Comparison of ENCODE assay signal across 13 cellular contexts in genomic region chr6:155187994-155188706, GRCh38.
DNase-seq lines count a peak whose midpoint lies in the region; ATAC-seq, FAIRE-seq and TF ChIP-seq lines count a peak whose summit lies in the region.
"Had no signal": no experiment of that assay in that cellular context is flagged by ENCODE, and none has a peak within 500 bp of the region (broad histone marks: within the 10 kb centered on the region; RNA-seq: fewer than 3 reads in every experiment).

No MANE protein-coding gene starts in this region.

- H3K27ac ChIP-seq in heart right ventricle (peak overlapping the region in 6 of 10 donors; percentile 1 to 61 (median 30)), GM12878 (ENCODE audit: control insufficient read depth, insufficient read depth) (no peak overlapping the region), mesodermal cell (ENCODE audit: low read depth, low read length, severe bottlenecking) (peak overlapping the region; percentile 75), vagina (peak overlapping the region; percentile 77)

- H3K9me3 ChIP-seq in heart right ventricle (no peaks in the 10 kb centered on the region), GM12878 (replicated peaks; ENCODE audit: control insufficient read depth, insufficient read depth, low read length) (no peaks in the 10 kb centered on the region), mesodermal cell (ENCODE audit: control insufficient read depth, low read length) (no peaks in the 10 kb centered on the region), vagina (no peaks in the 10 kb centered on the region)
- H3K9me3 ChIP-seq: BE2C had no signal

- H3K4me3 ChIP-seq in heart right ventricle (no peak overlapping the region), GM12878 (peak overlapping the region; percentile 0; the same call in 1 of the 2 replicates), mesodermal cell (ENCODE audit: extremely low read depth, insufficient read depth, low read length, poor library complexity, severe bottlenecking) (no peak overlapping the region), vagina (no peak overlapping the region)

- H3K79me2 ChIP-seq in GM12878 (ENCODE audit: control insufficient read depth, insufficient read depth, low read length) = peaks cover 38% of the 10 kb centered on the region

- intact Hi-C loops in heart right ventricle (cut with DNase I) = loop anchor here in 1 of 10 donors (10.0 kb wide), 2 partner anchors 127 to 337 kb away; partner anchors contain the start of gene TFB1M
- intact Hi-C loops in Right ventricle myocardium superior (cut with DNase I) = no loop called here
- intact Hi-C loops in GM12878 (cut with micrococcal nuclease; ENCODE audit: unreplicated experiment) = loop anchor here (2.0 kb wide), 1 partner anchor 13 kb away; no protein-coding TSS in a partner anchor
- intact Hi-C loops in vagina (cut with DNase I) = loop anchor here (10.0 kb wide), 1 partner anchor 253 kb away; no protein-coding TSS in a partner anchor

- WGBS in heart right ventricle, 2 donors = 74 to 77% methylated on average over 13 of the region's 13 CpGs
- WGBS in GM12878 (ENCODE audit: insufficient coverage, insufficient replicate concordance, low lambda C conversion rate, missing lambda C conversion rate) = 95% methylated on average over 13 of the region's 13 CpGs
- 91 to 95% methylated on average over 9 to 13 of the region's 13 CpGs for WGBS in mesodermal cell (ENCODE audit: insufficient coverage in 2 of 2), 2 experiments

- no peak for TF ChIP-seq POLR2A in GM12878 (IDR thresholded peaks at IDR 0.05; ENCODE audit: low read depth, low read length)
- TF ChIP-seq POLR2A in vagina (IDR thresholded peaks at IDR 0.05) = no peak

- in situ Hi-C loops in GM12878 (cut with MboI) = no loop called here

- TF ChIP-seq RAD21 in GM12878 (IDR thresholded peaks at IDR 0.05; ENCODE audit: insufficient read depth, low read depth, low read length) = no peak

- H3K36me3 ChIP-seq in heart right ventricle (peaks cover 0 to 6% (median 0%) of the 10 kb centered on the region in 9 donors), GM12878 (ENCODE audit: control insufficient read depth in 2 of 2, insufficient read depth in 2 of 2, low read length in 1 of 2) (peaks cover 0 to 3% of the 10 kb centered on the region in 2 experiments; a peak in 1 of 4 replicates), mesodermal cell (ENCODE audit: control insufficient read depth, insufficient read depth, low read length) (peaks cover 3% of the 10 kb centered on the region), vagina (no peaks in the 10 kb centered on the region)
- H3K36me3 ChIP-seq: BE2C had no signal

- SMC1A ChIA-PET in GM12878 (lab: Charles Lee; ENCODE audit: uncharacterized antibody, unreplicated experiment) = interaction anchor here (0.9 to 5.2 kb wide), 7 partner anchors 10 to 73 kb away, joined by 3 to 19 read pairs (median 4); no protein-coding TSS in a partner anchor

- ATAC-seq in heart right ventricle (peak in 5 of 8 donors; percentile 34 to 76 (median 53)), Right ventricle myocardium superior (ENCODE audit: poor library complexity) (no peak), GM12878 (no peak), HG02678 (IDR thresholded peaks at IDR 0.05; ENCODE audit: unreplicated experiment) (no peak)

- RAD21 ChIA-PET in GM12878 (lab: Charles Lee; ENCODE audit: unreplicated experiment) = interaction anchor here (2.1 to 2.2 kb wide), 2 partner anchors 11 to 60 kb away, joined by 6 to 7 read pairs; no protein-coding TSS in a partner anchor

- CTCF ChIA-PET in GM12878 (lab: Yijun Ruan, JAX) = interaction anchor here (1.0 to 2.5 kb wide), 4 partner anchors 10 to 127 kb away, joined by 3 to 7 read pairs (median 4); no protein-coding TSS in a partner anchor

- FAIRE-seq in GM12878 (lab: Jason Lieb, UNC) = no peak
- FAIRE-seq: RCC 7860 had no signal

- no peaks in the 10 kb centered on the region for H3K27me3 ChIP-seq in heart right ventricle
- no peaks in the 10 kb centered on the region for H3K27me3 ChIP-seq in GM12878 (replicated peaks in 1 of 2; ENCODE audit: control insufficient read depth in 2 of 2, insufficient read depth in 2 of 2, low read length in 1 of 2)
- no peaks in the 10 kb centered on the region for H3K27me3 ChIP-seq in vagina
- H3K27me3 ChIP-seq: BE2C had no signal

- H4K20me1 ChIP-seq in GM12878 (ENCODE audit: control insufficient read depth, insufficient read depth) = no peaks in the 10 kb centered on the region

- DNase-seq in heart right ventricle (peak in 1 of 2 donors; percentile 34), Right ventricle myocardium superior (no peak), GM12878 (ENCODE audit: low read depth, low spot score) (no peak), vagina (ENCODE audit: extremely low spot score in 2 of 2) (no peak), NCI-H2107 (lab: John Stamatoyannopoulos, UW) (no peak)
- DNase-seq in stimulated activated CD4-positive, alpha-beta T cell treated with anti-CD3 and anti-CD28 coated beads, Interleukin-4, amount 100 ng/mL, for 24 hours = no peak
- DNase-seq: activated CD4-positive, CD25-positive, alpha-beta regulatory T cell; BE2C; NCI-H2171; retina had no signal

- TF ChIP-seq EP300 in GM12878 (IDR thresholded peaks at IDR 0.05; ENCODE audit: borderline replicate concordance in 1 of 2, control insufficient read depth in 1 of 2, low read depth in 2 of 2, low read length in 2 of 2) = no peak

- H3K4me1 ChIP-seq in heart right ventricle (peaks cover 0 to 53% (median 22%) of the 10 kb centered on the region in 9 donors), GM12878 (ENCODE audit: control insufficient read depth, insufficient read depth, low read length) (peaks cover 4% of the 10 kb centered on the region; the same call in 1 of the 2 replicates), mesodermal cell (ENCODE audit: control insufficient read depth, insufficient read depth, low read length, poor library complexity, severe bottlenecking) (peaks cover 45% of the 10 kb centered on the region), vagina (peaks cover 39% of the 10 kb centered on the region)
- H3K4me1 ChIP-seq: BE2C had no signal

- peak overlapping the region; percentile 48 for H3K4me2 ChIP-seq in GM12878 (ENCODE audit: control insufficient read depth, insufficient read depth)

- no peak overlapping the region for H2AFZ ChIP-seq in GM12878 (ENCODE audit: control insufficient read depth, low read depth, low read length)

- no TSS peak for BruUV-seq in GM12878 (replicated peaks; lab: Mats Ljungman, UMichigan)

- no peak for TF ChIP-seq CTCF in heart right ventricle (IDR thresholded peaks at IDR 0.05)
- no peak for TF ChIP-seq CTCF in GM12878 (IDR thresholded peaks at IDR 0.05 in 2 of 3, conservative IDR thresholded peaks at IDR 0.05 in 1 of 3; ENCODE audit: control insufficient read depth in 2 of 3, extremely low read depth in 1 of 3, insufficient read depth in 1 of 3, low read depth in 3 of 3, low read length in 3 of 3)
- no peak for TF ChIP-seq CTCF in vagina (IDR thresholded peaks at IDR 0.05)

- POLR2A ChIA-PET in GM12878 (lab: Charles Lee) = interaction anchor here (1.0 to 1.2 kb wide), 3 partner anchors 12 to 37 kb away, joined by 3 to 5 read pairs (median 4); no protein-coding TSS in a partner anchor

- H3K9ac ChIP-seq in GM12878 (ENCODE audit: control insufficient read depth, insufficient read depth, low read length) = no peak overlapping the region

TF ChIP-seq in GM12878, 131 proteins besides CTCF, POLR2A, EP300 and RAD21 (continues in another document):
- TF ChIP-seq CEBPZ (IDR thresholded peaks at IDR 0.05; ENCODE audit: low read depth, low read length) (no peak), POLR2AphosphoS5 (IDR thresholded peaks at IDR 0.05; ENCODE audit: low read length) (no peak), HDAC6 (IDR thresholded peaks at IDR 0.05; ENCODE audit: unreplicated experiment) (no peak), NR2C2 (IDR thresholded peaks at IDR 0.05; ENCODE audit: borderline replicate concordance, control insufficient read depth, insufficient read length, low read depth) (no peak), RELB (IDR thresholded peaks at IDR 0.05; ENCODE audit: low read depth) (no peak), ESRRA (IDR thresholded peaks at IDR 0.05; ENCODE audit: low read length) (no peak), NRF1 (conservative IDR thresholded peaks at IDR 0.05; ENCODE audit: low read depth, low read length) (no peak), SREBF1 (IDR thresholded peaks at IDR 0.05; ENCODE audit: low read length) (no peak), NFYA (IDR thresholded peaks at IDR 0.05; ENCODE audit: borderline replicate concordance, low read depth, low read length) (no peak)

Comparison
In these comparisons a context has a peak if more than half of its experiments do, and no peak if none do; other contexts are left out.
1. ATAC-seq: peak in heart right ventricle (5 of 8); none in Right ventricle myocardium superior (single experiment), GM12878 (single experiment) and HG02678 (single experiment).